13 cellular contexts compared by ENCODE assay signal in the genomic region with DNA sequence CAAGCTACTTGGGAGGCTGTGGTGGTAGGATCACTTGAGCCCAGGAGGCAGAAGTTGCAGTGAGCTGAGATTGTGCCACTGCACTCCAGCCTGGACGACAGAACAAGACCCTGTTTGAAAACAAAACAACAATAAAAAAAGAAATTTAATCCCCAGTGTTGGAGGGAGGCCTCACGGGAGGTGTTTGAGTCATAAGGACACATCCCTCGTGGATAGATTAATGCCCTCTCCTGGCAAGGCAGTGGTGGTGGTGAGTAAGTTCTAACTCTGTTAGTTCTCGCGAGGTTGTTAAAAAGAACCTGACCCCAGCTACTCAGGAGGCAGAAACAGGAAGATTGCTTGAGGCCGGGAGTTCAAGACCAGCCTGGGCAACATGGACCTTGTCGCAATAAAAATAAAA. TPM values are rescaled to one million over a fixed set of nuclear protein-coding genes. Genes with fewer than 3 reads are reported as not detected.
DNase-seq lines count a peak whose midpoint lies in the region; ATAC-seq and TF ChIP-seq lines count a peak whose summit lies in the region.
"Had no signal": no experiment of that assay in that cellular context is flagged by ENCODE, and none has a peak within 500 bp of the region (broad histone marks: within the 10 kb centered on the region; RNA-seq: fewer than 3 reads in every experiment).

No MANE protein-coding gene starts in this region.

- no peak overlapping the region for H2BK15ac ChIP-seq in IMR-90 (ENCODE audit: low read depth, low read length)

- H2AK5ac ChIP-seq in IMR-90 (ENCODE audit: low read depth, low read length): no peak overlapping the region

- no peak overlapping the region for H4K91ac ChIP-seq in IMR-90 (ENCODE audit: insufficient read depth, low read depth, low read length)

- no peak overlapping the region for H3K23ac ChIP-seq in IMR-90 (ENCODE audit: low read depth, low read length)

- no peak overlapping the region for H3K56ac ChIP-seq in IMR-90 (ENCODE audit: extremely low read depth, insufficient read depth, low read length)

- H3K4me1 ChIP-seq in BLaER1: peaks cover 29% of the 10 kb centered on the region
- no peaks in the 10 kb centered on the region for H3K4me1 ChIP-seq in IMR-90 (ENCODE audit: control insufficient read depth, insufficient read depth, low read length)
- H3K4me1 ChIP-seq: BE2C, tibial artery had no signal

- no peak for TF ChIP-seq POLR2A in IMR-90 (IDR thresholded peaks at IDR 0.05; ENCODE audit: low read depth, low read length)

- H2BK120ac ChIP-seq in IMR-90 (ENCODE audit: low read depth, low read length): no peak overlapping the region

- H3K4me1 Mint-ChIP-seq in natural killer cell: no peaks in the 10 kb centered on the region

- no peaks in the 10 kb centered on the region for H3K27me3 Mint-ChIP-seq in natural killer cell (ENCODE audit: low read depth in 2 of 2)

- H3K4me2 ChIP-seq in BLaER1: no peak overlapping the region
- H3K4me2 ChIP-seq in IMR-90 (ENCODE audit: low read depth, low read length): no peak overlapping the region

- H4K20me1 ChIP-seq in BLaER1: no peaks in the 10 kb centered on the region
- no peaks in the 10 kb centered on the region for H4K20me1 ChIP-seq in IMR-90 (ENCODE audit: insufficient read depth, low read length)

- H3K36me3 Mint-ChIP-seq in natural killer cell: no peaks in the 10 kb centered on the region

- no peak overlapping the region for H3K18ac ChIP-seq in IMR-90 (ENCODE audit: low read depth, low read length)

- BruUV-seq in IMR-90 (replicated peaks; lab: Mats Ljungman, UMichigan): no TSS peak

- no peaks in the 10 kb centered on the region for H3K9me3 Mint-ChIP-seq in natural killer cell

- no peak overlapping the region for H2AK9ac ChIP-seq in IMR-90 (replicated peaks; ENCODE audit: low read depth, low read length, poor library complexity)

- WGBS in IMR-90 (ENCODE audit: extremely low coverage in 2 of 2, insufficient read length in 1 of 2), 2 experiments: 90% methylated on average over 2 of the region's 7 CpGs; no CpG with 5 or more reads in 1 of the 2 experiments

- no peak overlapping the region for H3K14ac ChIP-seq in IMR-90 (replicated peaks; ENCODE audit: low read depth, low read length)

- TF ChIP-seq CTCF in IMR-90 (conservative IDR thresholded peaks at IDR 0.05; ENCODE audit: low read depth, low read length) (no peak), natural killer cell (IDR thresholded peaks at IDR 0.05) (no peak), GM13976 (IDR thresholded peaks at IDR 0.05; ENCODE audit: borderline replicate concordance, control extremely low read depth, extremely low read depth, insufficient read depth, missing control alignments) (no peak)

- CTCF ChIA-PET in IMR-90 (lab: Yijun Ruan, JAX): interaction anchor here (0.6 kb wide), 1 partner anchor 385 kb away, joined by 6 read pairs; no protein-coding TSS in a partner anchor

- H3K36me3 ChIP-seq in BLaER1 (no peaks in the 10 kb centered on the region), IMR-90 (ENCODE audit: control insufficient read depth, insufficient read depth, low read length) (no peaks in the 10 kb centered on the region)
- H3K36me3 ChIP-seq: BE2C, tibial artery had no signal

- ATAC-seq in IMR-90 (ENCODE audit: low read depth) (peak; percentile 64), natural killer cell (no peak), HG02938 (IDR thresholded peaks at IDR 0.05; ENCODE audit: unreplicated experiment) (no peak)
- ATAC-seq: SK-N-SH treated with all-trans-retinoic acid at 6 μM for 48 hours had no signal

- H3K27me3 ChIP-seq in BLaER1 (no peaks in the 10 kb centered on the region), IMR-90 (ENCODE audit: control insufficient read depth, insufficient read depth, low read length) (peaks cover 3% of the 10 kb centered on the region; the same call in 1 of the 2 replicates)
- H3K27me3 ChIP-seq: BE2C, tibial artery had no signal

- H2AFZ ChIP-seq in IMR-90 (replicated peaks; ENCODE audit: low read length, poor library complexity): no peak overlapping the region

- no peak for TF ChIP-seq RAD21 in IMR-90 (IDR thresholded peaks at IDR 0.05; ENCODE audit: low read length)

- DNase-seq in IMR-90 (peak; percentile 71), amniotic epithelial cell (ENCODE audit: low read depth) (peak; percentile 83), iris pigment epithelial cell (ENCODE audit: low read depth) (peak; percentile 69), natural killer cell (no peak), GM13976 (ENCODE audit: low spot score) (no peak)
- DNase-seq in effector CD8-positive, alpha-beta T cell (lab: John Stamatoyannopoulos, UW): no peak
- DNase-seq: activated CD4-positive, alpha-beta T cell treated with anti-CD3 and anti-CD28 coated beads, Interleukin-2, amount 50 U/mL, for 1 hour; BE2C; NCI-H524 treated with DMSO at 0.1 percent for 48 hours; tibial artery had no signal

- no peak overlapping the region for H4K8ac ChIP-seq in IMR-90 (ENCODE audit: low read depth in 2 of 2, low read length in 2 of 2)

- peaks cover 27% of the 10 kb centered on the region for H3K9me3 ChIP-seq in BLaER1
- no peaks in the 10 kb centered on the region for H3K9me3 ChIP-seq in IMR-90 (ENCODE audit: control insufficient read depth, insufficient read depth, low read length)
- H3K9me3 ChIP-seq: BE2C, tibial artery had no signal

- H3K27ac Mint-ChIP-seq in natural killer cell: no peak overlapping the region

- H2BK5ac ChIP-seq in IMR-90 (ENCODE audit: low read depth, low read length, poor library complexity, severe bottlenecking): no peak overlapping the region

- 0 out of 2 replicates have a peak overlapping the region, but pooled peaks have one; percentile 9 for H3K27ac ChIP-seq in BLaER1
- H3K27ac ChIP-seq in IMR-90 (ENCODE audit: insufficient read depth, low read length): no peak overlapping the region
- H3K27ac ChIP-seq: tibial artery had no signal

- H3K4me3 Mint-ChIP-seq in natural killer cell: no peak overlapping the region

- in situ Hi-C loops in IMR-90 (cut with MboI; ENCODE audit: low sequenced_read_pairs): no loop called here
- in situ Hi-C loops in GM13976 (cut with MboI; ENCODE audit: low sequenced_read_pairs, unreplicated experiment): no loop called here

- H3K9ac ChIP-seq in BLaER1 (no peak overlapping the region), IMR-90 (ENCODE audit: low read depth, low read length) (no peak overlapping the region)

- no peaks in the 10 kb centered on the region for H3K9me1 ChIP-seq in IMR-90 (ENCODE audit: insufficient read depth, low read length)

- no peak overlapping the region for H2BK20ac ChIP-seq in IMR-90 (ENCODE audit: low read depth, low read length)

- dilution Hi-C loops in IMR-90 (cut with HindIII; ENCODE audit: low sequenced_read_pairs, unreplicated experiment): no loop called here

- intact Hi-C loops in IMR-90 (cut with micrococcal nuclease) (no loop called here), natural killer cell (cut with micrococcal nuclease) (no loop called here)

- H3K4me3 ChIP-seq in BLaER1 (no peak overlapping the region), IMR-90 (ENCODE audit: insufficient read depth, low read depth, low read length) (no peak overlapping the region)
- H3K4me3 ChIP-seq: tibial artery had no signal

- no peak overlapping the region for H4K5ac ChIP-seq in IMR-90 (ENCODE audit: low read depth, low read length)

- no peaks in the 10 kb centered on the region for H3K79me1 ChIP-seq in IMR-90 (ENCODE audit: low read depth in 1 of 2, low read length in 2 of 2)

- no peak overlapping the region for H3K4ac ChIP-seq in IMR-90 (ENCODE audit: low read depth, low read length)

- POLR2A ChIA-PET in IMR-90 (lab: Charles Lee; ENCODE audit: unreplicated experiment): no interaction called here

TF ChIP-seq in IMR-90, 13 proteins besides CTCF, POLR2A, EP300 and RAD21:
- TF ChIP-seq RFX5 (IDR thresholded peaks at IDR 0.05; ENCODE audit: low read depth, low read length): no peak
- 0 out of 2 replicates have a peak, but pooled peaks have one; percentile 9 for TF ChIP-seq BHLHE40 (IDR thresholded peaks at IDR 0.05; ENCODE audit: low read depth, low read length)

RNA-seq across cellular contexts. Expression of a gene that starts 27.6 kb away (rescaled TPM):
- total RNA-seq in IMR-90 (2012; rRNA removed) (7.9 and 9.2 TPM in 2 replicates), natural killer cell (10 to 100 TPM; 58.4 to 70.1 (median 60.2) TPM)
- 40.0 and 51.2 TPM in 2 replicates for polyA plus RNA-seq in IMR-90 (2012; rRNA removed)
- 23.0 and 34.9 TPM in 2 replicates for polyA plus RNA-seq in IMR-90 (2012; cell fraction: cytosol; rRNA removed)
- polyA plus RNA-seq in IMR-90 (2012; cell fraction: nucleus; rRNA removed; ENCODE audit: low replicate concordance): 209 and 480 TPM in 2 replicates

Comparison
In these comparisons a context has a peak if more than half of its experiments do, and no peak if none do; other contexts are left out.
1. DNase-seq: peak in IMR-90 (single experiment), amniotic epithelial cell (single experiment) and iris pigment epithelial cell (single experiment); none in natural killer cell (single experiment), GM13976 (single experiment) and effector CD8-positive, alpha-beta T cell (single experiment).